9 cellular contexts compared by ENCODE assay signal in the genomic region with DNA sequence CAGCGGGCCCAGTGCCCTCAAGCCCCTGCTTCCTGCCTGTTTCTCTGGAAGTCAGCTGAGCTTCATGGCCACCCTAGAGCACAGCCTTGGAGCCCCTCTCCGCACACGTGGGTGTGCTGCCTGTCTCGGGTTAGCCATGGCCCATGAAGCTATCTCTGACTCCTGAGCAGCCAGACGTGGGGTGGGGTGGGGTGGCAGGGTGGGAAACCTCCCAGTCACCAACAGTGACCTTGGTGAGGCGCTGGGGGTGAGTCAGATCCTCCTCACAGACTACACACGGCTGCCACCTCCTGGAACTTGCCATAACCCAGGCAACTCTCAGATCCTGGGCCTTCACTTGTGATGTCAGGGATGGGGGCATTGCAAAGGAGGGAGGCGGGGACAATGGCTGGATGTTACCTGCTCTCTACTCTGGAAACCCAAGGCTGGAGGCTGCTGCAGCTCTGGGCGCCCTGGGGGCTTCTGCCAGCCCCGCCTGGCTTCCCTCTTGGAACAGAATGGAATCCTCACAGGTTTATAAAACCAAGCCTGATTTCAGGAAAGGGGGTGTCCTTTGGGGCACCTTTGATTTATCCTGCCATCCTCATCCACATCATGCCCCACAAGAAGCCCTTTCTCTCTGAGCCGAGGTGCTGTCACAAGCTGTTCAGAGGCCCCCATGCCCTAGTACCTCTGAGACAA.
DNase-seq lines count a peak whose midpoint lies in the region; ATAC-seq, FAIRE-seq and TF ChIP-seq lines count a peak whose summit lies in the region.
"Had no signal": no experiment of that assay in that cellular context is flagged by ENCODE, and none has a peak within 500 bp of the region (broad histone marks: within the 10 kb centered on the region; RNA-seq: fewer than 3 reads in every experiment).

No MANE protein-coding gene starts in this region.

- DNase-seq in ELR (ENCODE audit: low read depth): peak; percentile 82
- peak; percentile 71 for DNase-seq in HTR-8/SVneo (ENCODE audit: insufficient read length, low spot score)
- DNase-seq in cardiac muscle cell (ENCODE audit: low read depth in 1 of 2, low spot score in 1 of 2): peak; percentile 80 to 85
- peak; percentile 73 for DNase-seq in sciatic nerve (ENCODE audit: low spot score)
- no peak for DNase-seq in activated gamma-delta T cell treated with Interleukin-2 at 50 U/mL for 16 hours
- DNase-seq in naive thymus-derived CD8-positive, alpha-beta T cell: no peak
- DNase-seq in CD4-positive, alpha-beta memory T cell: no peak
- DNase-seq: naive B cell had no signal

- no peak for FAIRE-seq in HTR-8/SVneo (lab: Jason Lieb, UNC)

- peak; percentile 47; the same call in 1 of the 2 replicates for TF ChIP-seq CTCF in WI38 (IDR thresholded peaks at IDR 0.05; ENCODE audit: low read depth, low read length)
- peak; percentile 68 for TF ChIP-seq CTCF in cardiac muscle cell (IDR thresholded peaks at IDR 0.05; ENCODE audit: low read depth, low read length)

- no peaks in the 10 kb centered on the region for H3K9me3 ChIP-seq in cardiac muscle cell (ENCODE audit: low read depth)
- H3K9me3 ChIP-seq in CD4-positive, alpha-beta memory T cell (ENCODE audit: control insufficient read depth in 1 of 2, low read length in 2 of 2): no peaks in the 10 kb centered on the region

- H3K27me3 Mint-ChIP-seq in naive thymus-derived CD8-positive, alpha-beta T cell: peaks cover 1 to 16% (median 3%) of the 10 kb centered on the region in 5 donors
- H3K27me3 Mint-ChIP-seq in CD4-positive, alpha-beta memory T cell: peaks cover 5 to 16% of the 10 kb centered on the region in 2 donors

- peak overlapping the region; percentile 76 for H3K27ac ChIP-seq in cardiac muscle cell
- H3K27ac ChIP-seq in CD4-positive, alpha-beta memory T cell (ENCODE audit: low read depth, low read length): no peak overlapping the region

- H3K4me1 Mint-ChIP-seq in naive thymus-derived CD8-positive, alpha-beta T cell: no peaks in the 10 kb centered on the region
- H3K4me1 Mint-ChIP-seq in CD4-positive, alpha-beta memory T cell: no peaks in the 10 kb centered on the region
- H3K4me1 Mint-ChIP-seq: naive B cell had no signal

- H3K36me3 Mint-ChIP-seq in naive thymus-derived CD8-positive, alpha-beta T cell: no peaks in the 10 kb centered on the region
- H3K36me3 Mint-ChIP-seq in CD4-positive, alpha-beta memory T cell: no peaks in the 10 kb centered on the region
- H3K36me3 Mint-ChIP-seq: naive B cell had no signal

- ATAC-seq in sciatic nerve: peak; percentile 57
- ATAC-seq in naive thymus-derived CD8-positive, alpha-beta T cell: no peak

- CTCF ChIA-PET in CD4-positive, alpha-beta memory T cell (lab: Charles Lee; ENCODE audit: partially characterized antibody): interaction anchor here (1.1 kb wide), 1 partner anchor 34 kb away, joined by 3 read pairs; no protein-coding TSS in a partner anchor

- POLR2A ChIA-PET in naive thymus-derived CD8-positive, alpha-beta T cell (lab: Charles Lee): no interaction called here
- POLR2A ChIA-PET in CD4-positive, alpha-beta memory T cell (lab: Charles Lee; ENCODE audit: partially characterized antibody): no interaction called here

- H3K4me3 ChIP-seq in WI38 (ENCODE audit: low read depth, low read length) (no peak overlapping the region), cardiac muscle cell (no peak overlapping the region)
- H3K4me3 ChIP-seq in CD4-positive, alpha-beta memory T cell (ENCODE audit: low read length in 2 of 2): no peak overlapping the region

- H3K4me1 ChIP-seq in cardiac muscle cell (ENCODE audit: low read depth): peaks cover 10% of the 10 kb centered on the region
- H3K4me1 ChIP-seq in CD4-positive, alpha-beta memory T cell (ENCODE audit: insufficient read depth, low read length): no peaks in the 10 kb centered on the region

- no peaks in the 10 kb centered on the region for H3K9me3 Mint-ChIP-seq in naive thymus-derived CD8-positive, alpha-beta T cell
- no peaks in the 10 kb centered on the region for H3K9me3 Mint-ChIP-seq in CD4-positive, alpha-beta memory T cell
- H3K9me3 Mint-ChIP-seq: naive B cell had no signal

- no peaks in the 10 kb centered on the region for H3K27me3 ChIP-seq in cardiac muscle cell
- H3K27me3 ChIP-seq in CD4-positive, alpha-beta memory T cell (ENCODE audit: insufficient read depth, low read length): no peaks in the 10 kb centered on the region

- H3K27ac Mint-ChIP-seq in naive thymus-derived CD8-positive, alpha-beta T cell: no peak overlapping the region
- no peak overlapping the region for H3K27ac Mint-ChIP-seq in CD4-positive, alpha-beta memory T cell
- H3K27ac Mint-ChIP-seq: naive B cell had no signal

- H3K36me3 ChIP-seq in cardiac muscle cell: no peaks in the 10 kb centered on the region
- H3K36me3 ChIP-seq in CD4-positive, alpha-beta memory T cell (ENCODE audit: insufficient read depth, low read length): no peaks in the 10 kb centered on the region

- H3K4me3 Mint-ChIP-seq in naive thymus-derived CD8-positive, alpha-beta T cell: no peak overlapping the region
- no peak overlapping the region for H3K4me3 Mint-ChIP-seq in CD4-positive, alpha-beta memory T cell

- intact Hi-C loops in sciatic nerve (cut with DNase I): no loop called here
- intact Hi-C loops in CD4-positive, alpha-beta memory T cell (cut with micrococcal nuclease): no loop called here

Comparison
In these comparisons a context has a peak if more than half of its experiments do, and no peak if none do; other contexts are left out.
1. DNase-seq: peak in ELR (single experiment), HTR-8/SVneo (single experiment), cardiac muscle cell (2 of 2) and sciatic nerve (single experiment); none in activated gamma-delta T cell treated with Interleukin-2 at 50 U/mL for 16 hours (single experiment), naive thymus-derived CD8-positive, alpha-beta T cell (0 of 10) and CD4-positive, alpha-beta memory T cell (0 of 5).